In the genomic region with DNA sequence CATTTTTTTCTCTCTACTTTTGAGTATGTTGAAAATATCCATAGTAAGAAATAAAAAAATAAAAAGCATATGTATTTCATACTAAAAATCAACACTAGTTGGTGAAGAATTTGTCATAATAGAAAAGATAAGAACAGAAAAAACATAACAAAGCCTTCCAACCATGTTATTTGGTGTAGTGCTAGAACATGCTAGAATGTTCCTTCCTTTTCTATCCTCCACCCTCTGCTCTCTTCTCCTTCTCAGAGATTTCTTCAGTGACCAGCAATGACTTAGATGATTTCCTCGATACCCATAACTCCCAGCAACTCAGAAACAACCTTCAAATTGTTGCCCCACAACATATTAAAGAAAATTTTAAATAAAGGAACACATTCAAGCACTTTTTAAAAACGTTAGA, we compare ENCODE assay signal across 8 cellular contexts. TPM values are rescaled to one million over a fixed set of nuclear protein-coding genes. Genes with fewer than 3 reads are reported as not detected.
DNase-seq lines count a peak whose midpoint lies in the region; ATAC-seq and TF ChIP-seq lines count a peak whose summit lies in the region.

No MANE protein-coding gene starts in this region.

- H3K79me2 ChIP-seq in SK-N-SH (ENCODE audit: insufficient read depth) = peaks cover 67% of the 10 kb centered on the region

- H3K4me3 ChIP-seq in SK-N-SH (ENCODE audit: low read depth in 2 of 2, low read length in 1 of 2) = peak overlapping the region in 1 of 2 experiments; percentile 98; a peak in 1 of 4 replicates

- peaks cover 35% of the 10 kb centered on the region for H3K36me3 Mint-ChIP-seq in stimulated activated memory B cell treated with anti-CD40 and anti-IgM and Interleukin-4, amounts not matched to agents 10 μg/mL and 1 μg/mL and 100 μg/mL, for 72 hours

- no peak overlapping the region for H3K9ac ChIP-seq in SK-N-SH

- H3K9me3 Mint-ChIP-seq in stimulated activated memory B cell treated with anti-CD40 and anti-IgM and Interleukin-4, amounts not matched to agents 10 μg/mL and 1 μg/mL and 100 μg/mL, for 72 hours = peaks cover 4% of the 10 kb centered on the region

- no peaks in the 10 kb centered on the region for H4K20me1 ChIP-seq in SK-N-SH (ENCODE audit: insufficient read depth)

- peaks cover 50% of the 10 kb centered on the region for H3K4me1 Mint-ChIP-seq in stimulated activated memory B cell treated with anti-CD40 and anti-IgM and Interleukin-4, amounts not matched to agents 10 μg/mL and 1 μg/mL and 100 μg/mL, for 72 hours

- no peaks in the 10 kb centered on the region for H3K36me3 ChIP-seq in SK-N-SH (replicated peaks in 1 of 2; ENCODE audit: control insufficient read depth in 1 of 2, insufficient read depth in 2 of 2, low read length in 1 of 2)

- POLR2A ChIA-PET in SK-N-SH (lab: Yijun Ruan, JAX) = no interaction called here

- no peak for TF ChIP-seq RAD21 in SK-N-SH (IDR thresholded peaks at IDR 0.05; ENCODE audit: low read length)

- peak overlapping the region; percentile 41; the same call in 1 of the 2 replicates for H2AFZ ChIP-seq in SK-N-SH (ENCODE audit: low read depth)

- WGBS in SK-N-SH (ENCODE audit: low lambda C conversion rate) = 79% methylated on average over 2 of the region's 2 CpGs

- in situ Hi-C loops in GM13977 (cut with MboI; ENCODE audit: low pct_unique_long_range_greater_than_20kb, low sequenced_read_pairs, unreplicated experiment) = loop anchor here (10.0 kb wide), 1 partner anchor 228 kb away; no protein-coding TSS in a partner anchor

- H3K4me1 ChIP-seq in SK-N-SH (ENCODE audit: control insufficient read depth in 1 of 2, insufficient read depth in 2 of 2, low read depth in 1 of 2, low read length in 1 of 2) = peaks cover 13 to 16% of the 10 kb centered on the region in 2 experiments; a peak in 3 of 4 replicates

- DNase-seq in SK-N-SH (no peak), RKO (ENCODE audit: low spot score) (peak; percentile 70), erythroblast (lab: John Stamatoyannopoulos, UW) (peak; percentile 55 to 76), GM13977 (ENCODE audit: low spot score) (no peak)
- DNase-seq in stimulated activated CD4-positive, alpha-beta T cell treated with anti-CD3 and anti-CD28 coated beads, Interleukin-4, amount 100 ng/mL, for 4 hours = no peak

- no peak for TF ChIP-seq CTCF in SK-N-SH (IDR thresholded peaks at IDR 0.05)
- no peak for TF ChIP-seq CTCF in GM13977 (IDR thresholded peaks at IDR 0.05; ENCODE audit: extremely low read depth, insufficient read depth, missing control alignments)

- peak overlapping the region; percentile 94 for H3K27ac Mint-ChIP-seq in stimulated activated memory B cell treated with anti-CD40 and anti-IgM and Interleukin-4, amounts not matched to agents 10 μg/mL and 1 μg/mL and 100 μg/mL, for 72 hours

- H3K27me3 Mint-ChIP-seq in stimulated activated memory B cell treated with anti-CD40 and anti-IgM and Interleukin-4, amounts not matched to agents 10 μg/mL and 1 μg/mL and 100 μg/mL, for 72 hours = no peaks in the 10 kb centered on the region

- no peaks in the 10 kb centered on the region for H3K9me3 ChIP-seq in SK-N-SH

- no peak for ATAC-seq in SK-N-SH treated with all-trans-retinoic acid at 6 μM for 48 hours
- no peak for ATAC-seq in stimulated activated memory B cell treated with anti-CD40 and anti-IgM and Interleukin-4, amounts not matched to agents 10 μg/mL and 1 μg/mL and 100 μg/mL, for 72 hours
- ATAC-seq in GM21367 (IDR thresholded peaks at IDR 0.05; ENCODE audit: unreplicated experiment) = no peak

- no peaks in the 10 kb centered on the region for H3K27me3 ChIP-seq in SK-N-SH (ENCODE audit: insufficient read depth)

- H3K4me3 Mint-ChIP-seq in stimulated activated memory B cell treated with anti-CD40 and anti-IgM and Interleukin-4, amounts not matched to agents 10 μg/mL and 1 μg/mL and 100 μg/mL, for 72 hours = peak overlapping the region; percentile 98

- CTCF ChIA-PET in SK-N-SH (lab: Yijun Ruan, JAX) = interaction anchor here (1.1 to 1.4 kb wide), 2 partner anchors 32 to 233 kb away, joined by 3 to 4 read pairs; no protein-coding TSS in a partner anchor

- no peaks in the 10 kb centered on the region for H3K9me2 ChIP-seq in SK-N-SH

- TF ChIP-seq EP300 in SK-N-SH (IDR thresholded peaks at IDR 0.05; ENCODE audit: borderline replicate concordance in 1 of 2, low read depth in 1 of 2, low read length in 1 of 2) = peak in 1 of 2 experiments; percentile 59; a peak in 1 of 4 replicates

- H3K27ac ChIP-seq in SK-N-SH (ENCODE audit: low read depth in 2 of 2, low read length in 1 of 2) = no peak overlapping the region

- no peak for TF ChIP-seq POLR2A in erythroblast (IDR thresholded peaks at IDR 0.05; ENCODE audit: low read length)

- no peak overlapping the region for H3K4me2 ChIP-seq in SK-N-SH

- H3F3A ChIP-seq in SK-N-SH (replicated peaks; ENCODE audit: insufficient read depth) = peaks cover 20% of the 10 kb centered on the region

TF ChIP-seq in SK-N-SH, 30 proteins besides CTCF, POLR2A, EP300 and RAD21 (continues in another document):
- TF ChIP-seq JUND (IDR thresholded peaks at IDR 0.05) (no peak), SIN3A (IDR thresholded peaks at IDR 0.05; ENCODE audit: borderline replicate concordance, low read depth, low read length) (no peak), USF1 (IDR thresholded peaks at IDR 0.05; ENCODE audit: borderline replicate concordance, low read depth) (no peak)
- TF ChIP-seq, protein P1, sequence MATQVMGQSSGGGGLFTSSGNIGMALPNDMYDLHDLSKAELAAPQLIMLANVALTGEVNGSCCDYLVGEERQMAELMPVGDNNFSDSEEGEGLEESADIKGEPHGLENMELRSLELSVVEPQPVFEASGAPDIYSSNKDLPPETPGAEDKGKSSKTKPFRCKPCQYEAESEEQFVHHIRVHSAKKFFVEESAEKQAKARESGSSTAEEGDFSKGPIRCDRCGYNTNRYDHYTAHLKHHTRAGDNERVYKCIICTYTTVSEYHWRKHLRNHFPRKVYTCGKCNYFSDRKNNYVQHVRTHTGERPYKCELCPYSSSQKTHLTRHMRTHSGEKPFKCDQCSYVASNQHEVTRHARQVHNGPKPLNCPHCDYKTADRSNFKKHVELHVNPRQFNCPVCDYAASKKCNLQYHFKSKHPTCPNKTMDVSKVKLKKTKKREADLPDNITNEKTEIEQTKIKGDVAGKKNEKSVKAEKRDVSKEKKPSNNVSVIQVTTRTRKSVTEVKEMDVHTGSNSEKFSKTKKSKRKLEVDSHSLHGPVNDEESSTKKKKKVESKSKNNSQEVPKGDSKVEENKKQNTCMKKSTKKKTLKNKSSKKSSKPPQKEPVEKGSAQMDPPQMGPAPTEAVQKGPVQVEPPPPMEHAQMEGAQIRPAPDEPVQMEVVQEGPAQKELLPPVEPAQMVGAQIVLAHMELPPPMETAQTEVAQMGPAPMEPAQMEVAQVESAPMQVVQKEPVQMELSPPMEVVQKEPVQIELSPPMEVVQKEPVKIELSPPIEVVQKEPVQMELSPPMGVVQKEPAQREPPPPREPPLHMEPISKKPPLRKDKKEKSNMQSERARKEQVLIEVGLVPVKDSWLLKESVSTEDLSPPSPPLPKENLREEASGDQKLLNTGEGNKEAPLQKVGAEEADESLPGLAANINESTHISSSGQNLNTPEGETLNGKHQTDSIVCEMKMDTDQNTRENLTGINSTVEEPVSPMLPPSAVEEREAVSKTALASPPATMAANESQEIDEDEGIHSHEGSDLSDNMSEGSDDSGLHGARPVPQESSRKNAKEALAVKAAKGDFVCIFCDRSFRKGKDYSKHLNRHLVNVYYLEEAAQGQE (IDR thresholded peaks at IDR 0.05; ENCODE audit: low read depth, low read length) = no peak

TF ChIP-seq in SK-N-SH treated with all-trans-retinoic acid at 6 μM for 48 hours, 23 proteins besides CTCF, POLR2A, EP300 and RAD21:
- TF ChIP-seq, protein P2, sequence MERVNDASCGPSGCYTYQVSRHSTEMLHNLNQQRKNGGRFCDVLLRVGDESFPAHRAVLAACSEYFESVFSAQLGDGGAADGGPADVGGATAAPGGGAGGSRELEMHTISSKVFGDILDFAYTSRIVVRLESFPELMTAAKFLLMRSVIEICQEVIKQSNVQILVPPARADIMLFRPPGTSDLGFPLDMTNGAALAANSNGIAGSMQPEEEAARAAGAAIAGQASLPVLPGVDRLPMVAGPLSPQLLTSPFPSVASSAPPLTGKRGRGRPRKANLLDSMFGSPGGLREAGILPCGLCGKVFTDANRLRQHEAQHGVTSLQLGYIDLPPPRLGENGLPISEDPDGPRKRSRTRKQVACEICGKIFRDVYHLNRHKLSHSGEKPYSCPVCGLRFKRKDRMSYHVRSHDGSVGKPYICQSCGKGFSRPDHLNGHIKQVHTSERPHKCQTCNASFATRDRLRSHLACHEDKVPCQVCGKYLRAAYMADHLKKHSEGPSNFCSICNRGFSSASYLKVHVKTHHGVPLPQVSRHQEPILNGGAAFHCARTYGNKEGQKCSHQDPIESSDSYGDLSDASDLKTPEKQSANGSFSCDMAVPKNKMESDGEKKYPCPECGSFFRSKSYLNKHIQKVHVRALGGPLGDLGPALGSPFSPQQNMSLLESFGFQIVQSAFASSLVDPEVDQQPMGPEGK (CRISPR knock-in tag; IDR thresholded peaks at IDR 0.05; ENCODE audit: borderline replicate concordance) = no peak
- TF ChIP-seq PPARA (CRISPR knock-in tag; IDR thresholded peaks at IDR 0.05; ENCODE audit: borderline replicate concordance) (no peak), ESRRG (CRISPR knock-in tag; IDR thresholded peaks at IDR 0.05) (no peak), CSDC2 (CRISPR knock-in tag; IDR thresholded peaks at IDR 0.05) (no peak), ZFP3 (CRISPR knock-in tag; IDR thresholded peaks at IDR 0.05) (no peak), ZFP30 (CRISPR knock-in tag; IDR thresholded peaks at IDR 0.05) (no peak), ZNF565 (CRISPR knock-in tag; conservative IDR thresholded peaks at IDR 0.05; ENCODE audit: low read depth) (no peak), ZNF70 (CRISPR knock-in tag; IDR thresholded peaks at IDR 0.05) (no peak)

RNA-seq across cellular contexts. Expression of gene ZC3HAV1, which starts 2.6 kb away (rescaled TPM):
- polyA plus RNA-seq in SK-N-SH (2012; rRNA removed) = 11.2 and 12.4 TPM in 2 replicates
- 13.3 and 13.5 TPM in 2 replicates for polyA plus RNA-seq in SK-N-SH (2012; cell fraction: cytosol; rRNA removed)
- polyA plus RNA-seq in SK-N-SH (2012; cell fraction: nucleus; rRNA removed) = 7.1 and 12.6 TPM in 2 replicates

Comparison
In these comparisons a context has a peak if more than half of its experiments do, and no peak if none do; other contexts are left out.
1. DNase-seq: peak in RKO (single experiment) and erythroblast (2 of 2); none in SK-N-SH (single experiment), stimulated activated CD4-positive, alpha-beta T cell treated with anti-CD3 and anti-CD28 coated beads, Interleukin-4, amount 100 ng/mL, for 4 hours (0 of 2) and GM13977 (single experiment).